Comparison of ENCODE assay signal across 8 cellular contexts in the genomic region with DNA sequence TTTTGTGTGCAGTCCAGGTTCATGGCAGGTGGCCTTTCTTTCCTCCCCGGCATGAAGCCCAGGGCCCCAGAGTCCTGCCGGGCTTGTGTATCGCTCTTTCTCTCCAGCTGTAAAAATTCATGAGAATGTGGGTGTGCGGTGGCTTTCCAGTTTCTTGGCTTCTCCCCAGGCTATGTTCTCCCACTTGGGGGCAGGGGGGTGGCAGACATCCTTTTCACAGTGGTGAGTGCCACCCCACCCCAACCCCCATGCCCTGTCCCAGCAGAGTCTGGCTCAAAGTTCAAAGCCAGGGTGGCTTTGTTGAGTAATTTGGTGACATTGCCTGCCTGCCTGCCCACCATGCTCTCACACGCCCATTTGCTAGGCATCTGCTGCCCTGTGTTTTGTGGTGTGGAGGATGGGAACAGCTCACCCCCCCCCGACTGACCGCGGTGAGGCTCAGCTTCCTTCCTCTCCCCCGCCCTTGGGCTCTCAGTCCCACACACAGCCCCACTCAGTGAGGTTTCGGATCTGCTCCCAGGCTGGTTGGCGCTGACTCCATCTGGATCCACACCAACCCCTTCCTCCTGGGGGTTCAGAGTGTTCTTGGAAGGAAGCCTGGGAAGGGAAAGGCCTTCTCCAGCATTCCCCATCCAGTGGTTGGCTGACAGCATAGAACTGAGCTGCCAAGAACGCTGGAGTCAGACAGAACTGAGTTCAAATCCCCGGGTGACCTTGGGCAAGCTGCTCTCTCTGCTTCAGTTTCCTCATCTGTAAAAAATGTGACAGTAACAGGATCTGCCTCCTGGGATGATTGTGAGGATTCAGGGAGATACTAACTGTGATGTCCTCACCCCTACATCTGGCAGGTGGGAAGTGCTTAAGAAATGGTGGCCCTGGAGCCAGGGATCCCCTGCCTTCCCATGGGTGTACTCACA. TPM values are rescaled to one million over a fixed set of nuclear protein-coding genes. Genes with fewer than 3 reads are reported as not detected.
DNase-seq lines count a peak whose midpoint lies in the region; ATAC-seq and TF ChIP-seq lines count a peak whose summit lies in the region.

No MANE protein-coding gene starts in this region.

- H3K4me3 Mint-ChIP-seq in activated CD4-positive, alpha-beta T cell treated with anti-CD3 and anti-CD28 coated beads, Interleukin-2, amount 10 ng/mL, durations not matched to agents 7 days and 5 days: no peak overlapping the region
- no peak overlapping the region for H3K4me3 Mint-ChIP-seq in endothelial cell (ENCODE audit: unreplicated experiment)
- H3K4me3 Mint-ChIP-seq in mesothelial cell of epicardium: no peak overlapping the region

- in situ Hi-C loops in transverse colon (cut with MboI; ENCODE audit: low pct_ligation_motif_present in 1 of 4, low pct_unique_long_range_greater_than_20kb in 1 of 4, low sequenced_read_pairs in 3 of 4): no loop called here

- H3K27ac Mint-ChIP-seq in activated CD4-positive, alpha-beta T cell treated with anti-CD3 and anti-CD28 coated beads, Interleukin-2, amount 10 ng/mL, durations not matched to agents 7 days and 5 days: peak overlapping the region; percentile 62
- peak overlapping the region; percentile 22 for H3K27ac Mint-ChIP-seq in endothelial cell (ENCODE audit: unreplicated experiment)
- peak overlapping the region; percentile 84 for H3K27ac Mint-ChIP-seq in mesothelial cell of epicardium

- DNase-seq in activated CD4-positive, alpha-beta T cell treated with anti-CD3 and anti-CD28 coated beads, Interleukin-2, amount 10 ng/mL, durations not matched to agents 7 days and 5 days: no peak
- DNase-seq in activated CD4-positive, alpha-beta T cell treated with anti-CD3 and anti-CD28 coated beads for 48 hours: no peak
- DNase-seq in RWPE1 (ENCODE audit: low spot score): peak; percentile 45
- no peak for DNase-seq in endothelial cell (ENCODE audit: low spot score)
- DNase-seq in mesothelial cell of epicardium (ENCODE audit: low spot score in 2 of 2, unreplicated experiment in 2 of 2): no peak
- DNase-seq in transverse colon: peak; percentile 88

- TF ChIP-seq POLR2A in transverse colon (IDR thresholded peaks at IDR 0.05): no peak

- peak overlapping the region; percentile 95 for H3K27ac ChIP-seq in RWPE1
- H3K27ac ChIP-seq in transverse colon: peak overlapping the region; percentile 85 to 93 (median 88)

- peaks cover 40% of the 10 kb centered on the region for H3K4me1 Mint-ChIP-seq in activated CD4-positive, alpha-beta T cell treated with anti-CD3 and anti-CD28 coated beads, Interleukin-2, amount 10 ng/mL, durations not matched to agents 7 days and 5 days
- peaks cover 49% of the 10 kb centered on the region for H3K4me1 Mint-ChIP-seq in endothelial cell (ENCODE audit: unreplicated experiment)
- peaks cover 33% of the 10 kb centered on the region for H3K4me1 Mint-ChIP-seq in mesothelial cell of epicardium

- POLR2A ChIA-PET in activated CD4-positive, alpha-beta T cell treated with anti-CD3 and anti-CD28 coated beads, Interleukin-2, amount 10 ng/mL, durations not matched to agents 7 days and 5 days (lab: Charles Lee): no interaction called here
- POLR2A ChIA-PET in RWPE1 (lab: Yijun Ruan, JAX; ENCODE audit: low non-redundant PET): no interaction called here

- TF ChIP-seq EP300 in transverse colon (IDR thresholded peaks at IDR 0.05; ENCODE audit: low read depth): peak; percentile 85

- H3K9me3 Mint-ChIP-seq in activated CD4-positive, alpha-beta T cell treated with anti-CD3 and anti-CD28 coated beads, Interleukin-2, amount 10 ng/mL, durations not matched to agents 7 days and 5 days: no peaks in the 10 kb centered on the region
- H3K9me3 Mint-ChIP-seq in endothelial cell (ENCODE audit: unreplicated experiment): no peaks in the 10 kb centered on the region
- no peaks in the 10 kb centered on the region for H3K9me3 Mint-ChIP-seq in mesothelial cell of epicardium

- H3K36me3 Mint-ChIP-seq in activated CD4-positive, alpha-beta T cell treated with anti-CD3 and anti-CD28 coated beads, Interleukin-2, amount 10 ng/mL, durations not matched to agents 7 days and 5 days (ENCODE audit: low read depth): peaks cover 1% of the 10 kb centered on the region
- H3K36me3 Mint-ChIP-seq in endothelial cell (ENCODE audit: low read depth, unreplicated experiment): no peaks in the 10 kb centered on the region
- H3K36me3 Mint-ChIP-seq in mesothelial cell of epicardium: peaks cover 5% of the 10 kb centered on the region

- no peaks in the 10 kb centered on the region for H3K9me3 ChIP-seq in transverse colon

- H3K27me3 ChIP-seq in transverse colon: no peaks in the 10 kb centered on the region

- H3K27me3 Mint-ChIP-seq in activated CD4-positive, alpha-beta T cell treated with anti-CD3 and anti-CD28 coated beads, Interleukin-2, amount 10 ng/mL, durations not matched to agents 7 days and 5 days: no peaks in the 10 kb centered on the region
- peaks cover 2% of the 10 kb centered on the region for H3K27me3 Mint-ChIP-seq in endothelial cell (ENCODE audit: unreplicated experiment)
- no peaks in the 10 kb centered on the region for H3K27me3 Mint-ChIP-seq in mesothelial cell of epicardium (ENCODE audit: low read depth)

- peak overlapping the region in 1 of 4 donors; percentile 11 for H3K4me3 ChIP-seq in transverse colon

- CTCF ChIA-PET in activated CD4-positive, alpha-beta T cell treated with anti-CD3 and anti-CD28 coated beads, Interleukin-2, amount 10 ng/mL, durations not matched to agents 7 days and 5 days (lab: Charles Lee): interaction anchor here (1.1 kb wide), 1 partner anchor 8 kb away, joined by 3 read pairs; no protein-coding TSS in a partner anchor
- CTCF ChIA-PET in RWPE1 (lab: Yijun Ruan, JAX): no interaction called here

- H3K4me1 ChIP-seq in transverse colon: peaks cover 45 to 69% (median 60%) of the 10 kb centered on the region in 4 donors

- WGBS in transverse colon (ENCODE audit: low coverage in 1 of 2), 2 donors: 25% methylated on average over 12 of the region's 13 CpGs; no CpG with 5 or more reads in 1 of the 2 donors

- no peaks in the 10 kb centered on the region for H3K36me3 ChIP-seq in transverse colon

- no peak for TF ChIP-seq CTCF in RWPE1 (conservative IDR thresholded peaks at IDR 0.05; ENCODE audit: low read depth)
- no peak for TF ChIP-seq CTCF in endothelial cell (IDR thresholded peaks at IDR 0.05; ENCODE audit: unreplicated experiment)
- no peak for TF ChIP-seq CTCF in mesothelial cell of epicardium (IDR thresholded peaks at IDR 0.05; ENCODE audit: unreplicated experiment)
- no peak for TF ChIP-seq CTCF in transverse colon (IDR thresholded peaks at IDR 0.05)

- peak; percentile 43 for ATAC-seq in HG02884 (IDR thresholded peaks at IDR 0.05; ENCODE audit: unreplicated experiment)
- no peak for ATAC-seq in HG03521 (IDR thresholded peaks at IDR 0.05; ENCODE audit: unreplicated experiment)

- intact Hi-C loops in transverse colon (cut with DNase I; ENCODE audit: low total_unique reads): no loop called here

RNA-seq across cellular contexts. Expression of a gene that starts 36.1 kb away (rescaled TPM):
- 10 to 100 TPM; 20.5 to 23.9 TPM for total RNA-seq in activated CD4-positive, alpha-beta T cell treated with anti-CD3 and anti-CD28 coated beads, Interleukin-2, amount 10 ng/mL, durations not matched to agents 7 days and 5 days
- total RNA-seq in endothelial cell (ENCODE audit: unreplicated experiment) (49.2 TPM), mesothelial cell of epicardium (108 to 119 TPM (median 110 TPM) in 3 replicates), transverse colon (100 to 1,000 TPM in 1 of 4 donors, 10 to 100 TPM in 3; 37.4 to 112 (median 64.4) TPM)

RNA-seq across cellular contexts. Expression of a gene that starts 38.2 kb away (rescaled TPM):
- under 1 TPM; 0.15 to 0.27 TPM for total RNA-seq in activated CD4-positive, alpha-beta T cell treated with anti-CD3 and anti-CD28 coated beads, Interleukin-2, amount 10 ng/mL, durations not matched to agents 7 days and 5 days
- total RNA-seq in endothelial cell (ENCODE audit: unreplicated experiment): 2.0 TPM
- total RNA-seq in mesothelial cell of epicardium: 0.29 to 0.44 TPM (median 0.43 TPM) in 3 replicates
- 1 to 10 TPM in 2 of 4 donors, not detected in 2; 3.0 to 3.1 TPM for total RNA-seq in transverse colon

Comparison
In these comparisons a context has a peak if more than half of its experiments do, and no peak if none do; other contexts are left out.
1. DNase-seq: peak in RWPE1 (single experiment) and transverse colon (single experiment); none in activated CD4-positive, alpha-beta T cell treated with anti-CD3 and anti-CD28 coated beads, Interleukin-2, amount 10 ng/mL, durations not matched to agents 7 days and 5 days (single experiment), activated CD4-positive, alpha-beta T cell treated with anti-CD3 and anti-CD28 coated beads for 48 hours (single experiment), endothelial cell (single experiment) and mesothelial cell of epicardium (0 of 2).
2. H3K27ac Mint-ChIP-seq: peak in every context shown above with its lines; median percentile 84 in mesothelial cell of epicardium; 62 in activated CD4-positive, alpha-beta T cell treated with anti-CD3 and anti-CD28 coated beads, Interleukin-2, amount 10 ng/mL, durations not matched to agents 7 days and 5 days; 22 in endothelial cell.